1 cellular context compared by ENCODE assay signal in the genomic region with DNA sequence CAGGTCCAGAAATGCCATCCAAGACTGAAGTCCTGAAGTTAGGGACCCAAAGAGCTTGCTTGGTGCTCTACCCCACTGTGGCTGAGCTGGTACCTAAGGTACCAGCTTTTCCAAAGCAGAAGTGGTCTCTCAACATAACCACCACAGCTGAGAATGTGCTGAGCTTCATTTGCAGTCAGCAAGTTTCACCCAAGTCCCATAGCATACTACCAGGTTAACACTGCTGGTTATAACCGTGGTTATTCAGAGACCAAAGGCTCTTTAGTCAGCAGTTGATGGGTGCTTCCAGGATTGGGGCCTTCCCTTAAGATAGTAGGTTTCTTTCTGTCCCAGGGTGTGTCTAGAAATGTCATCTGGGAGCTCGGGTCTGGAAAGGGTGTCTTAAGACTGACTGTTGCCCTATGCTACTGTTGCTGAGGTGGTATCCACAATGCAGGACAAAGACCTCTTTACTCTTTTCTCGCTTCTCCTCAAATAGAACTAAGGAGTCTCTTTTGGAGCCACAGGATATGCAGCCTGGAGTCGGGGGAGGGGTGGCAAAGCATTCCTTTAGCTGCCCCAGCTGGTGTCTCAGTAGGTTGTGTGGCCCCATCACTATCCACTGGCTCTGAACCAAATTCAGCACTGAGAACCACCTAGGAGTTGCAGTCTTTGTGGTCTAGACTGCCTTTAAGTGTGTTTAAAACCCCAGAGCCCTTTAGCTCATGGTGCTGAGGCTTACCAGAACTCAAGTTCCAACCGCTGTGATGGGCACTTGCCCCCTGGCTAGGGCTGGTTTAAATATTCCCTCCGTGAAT.
TF ChIP-seq lines count a peak whose summit lies in the region.

No MANE protein-coding gene starts in this region.

TF ChIP-seq in WTC11, 78 proteins besides CTCF, POLR2A, EP300 and RAD21 (continued from another document):
- TF ChIP-seq, protein P1, sequence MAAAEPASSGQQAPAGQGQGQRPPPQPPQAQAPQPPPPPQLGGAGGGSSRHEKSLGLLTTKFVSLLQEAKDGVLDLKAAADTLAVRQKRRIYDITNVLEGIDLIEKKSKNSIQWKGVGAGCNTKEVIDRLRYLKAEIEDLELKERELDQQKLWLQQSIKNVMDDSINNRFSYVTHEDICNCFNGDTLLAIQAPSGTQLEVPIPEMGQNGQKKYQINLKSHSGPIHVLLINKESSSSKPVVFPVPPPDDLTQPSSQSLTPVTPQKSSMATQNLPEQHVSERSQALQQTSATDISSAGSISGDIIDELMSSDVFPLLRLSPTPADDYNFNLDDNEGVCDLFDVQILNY (CRISPR knock-in tag; IDR thresholded peaks at IDR 0.05): no peak
- TF ChIP-seq FOXJ3 (CRISPR knock-in tag; IDR thresholded peaks at IDR 0.05; ENCODE audit: borderline replicate concordance) (no peak), FOXK1 (CRISPR knock-in tag; IDR thresholded peaks at IDR 0.05) (no peak), GRHL2 (CRISPR knock-in tag; IDR thresholded peaks at IDR 0.05; ENCODE audit: insufficient replicate concordance, severe bottlenecking) (no peak), MXD4 (CRISPR knock-in tag; IDR thresholded peaks at IDR 0.05; ENCODE audit: borderline replicate concordance) (no peak), ZNF671 (CRISPR knock-in tag; IDR thresholded peaks at IDR 0.05) (no peak)
- TF ChIP-seq, protein P2, sequence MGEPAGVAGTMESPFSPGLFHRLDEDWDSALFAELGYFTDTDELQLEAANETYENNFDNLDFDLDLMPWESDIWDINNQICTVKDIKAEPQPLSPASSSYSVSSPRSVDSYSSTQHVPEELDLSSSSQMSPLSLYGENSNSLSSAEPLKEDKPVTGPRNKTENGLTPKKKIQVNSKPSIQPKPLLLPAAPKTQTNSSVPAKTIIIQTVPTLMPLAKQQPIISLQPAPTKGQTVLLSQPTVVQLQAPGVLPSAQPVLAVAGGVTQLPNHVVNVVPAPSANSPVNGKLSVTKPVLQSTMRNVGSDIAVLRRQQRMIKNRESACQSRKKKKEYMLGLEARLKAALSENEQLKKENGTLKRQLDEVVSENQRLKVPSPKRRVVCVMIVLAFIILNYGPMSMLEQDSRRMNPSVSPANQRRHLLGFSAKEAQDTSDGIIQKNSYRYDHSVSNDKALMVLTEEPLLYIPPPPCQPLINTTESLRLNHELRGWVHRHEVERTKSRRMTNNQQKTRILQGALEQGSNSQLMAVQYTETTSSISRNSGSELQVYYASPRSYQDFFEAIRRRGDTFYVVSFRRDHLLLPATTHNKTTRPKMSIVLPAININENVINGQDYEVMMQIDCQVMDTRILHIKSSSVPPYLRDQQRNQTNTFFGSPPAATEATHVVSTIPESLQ (CRISPR knock-in tag; IDR thresholded peaks at IDR 0.05): no peak
- TF ChIP-seq, protein P3, sequence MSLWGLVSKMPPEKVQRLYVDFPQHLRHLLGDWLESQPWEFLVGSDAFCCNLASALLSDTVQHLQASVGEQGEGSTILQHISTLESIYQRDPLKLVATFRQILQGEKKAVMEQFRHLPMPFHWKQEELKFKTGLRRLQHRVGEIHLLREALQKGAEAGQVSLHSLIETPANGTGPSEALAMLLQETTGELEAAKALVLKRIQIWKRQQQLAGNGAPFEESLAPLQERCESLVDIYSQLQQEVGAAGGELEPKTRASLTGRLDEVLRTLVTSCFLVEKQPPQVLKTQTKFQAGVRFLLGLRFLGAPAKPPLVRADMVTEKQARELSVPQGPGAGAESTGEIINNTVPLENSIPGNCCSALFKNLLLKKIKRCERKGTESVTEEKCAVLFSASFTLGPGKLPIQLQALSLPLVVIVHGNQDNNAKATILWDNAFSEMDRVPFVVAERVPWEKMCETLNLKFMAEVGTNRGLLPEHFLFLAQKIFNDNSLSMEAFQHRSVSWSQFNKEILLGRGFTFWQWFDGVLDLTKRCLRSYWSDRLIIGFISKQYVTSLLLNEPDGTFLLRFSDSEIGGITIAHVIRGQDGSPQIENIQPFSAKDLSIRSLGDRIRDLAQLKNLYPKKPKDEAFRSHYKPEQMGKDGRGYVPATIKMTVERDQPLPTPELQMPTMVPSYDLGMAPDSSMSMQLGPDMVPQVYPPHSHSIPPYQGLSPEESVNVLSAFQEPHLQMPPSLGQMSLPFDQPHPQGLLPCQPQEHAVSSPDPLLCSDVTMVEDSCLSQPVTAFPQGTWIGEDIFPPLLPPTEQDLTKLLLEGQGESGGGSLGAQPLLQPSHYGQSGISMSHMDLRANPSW (CRISPR knock-in tag; conservative IDR thresholded peaks at IDR 0.05; ENCODE audit: low read depth): no peak
- TF ChIP-seq, protein P4, sequence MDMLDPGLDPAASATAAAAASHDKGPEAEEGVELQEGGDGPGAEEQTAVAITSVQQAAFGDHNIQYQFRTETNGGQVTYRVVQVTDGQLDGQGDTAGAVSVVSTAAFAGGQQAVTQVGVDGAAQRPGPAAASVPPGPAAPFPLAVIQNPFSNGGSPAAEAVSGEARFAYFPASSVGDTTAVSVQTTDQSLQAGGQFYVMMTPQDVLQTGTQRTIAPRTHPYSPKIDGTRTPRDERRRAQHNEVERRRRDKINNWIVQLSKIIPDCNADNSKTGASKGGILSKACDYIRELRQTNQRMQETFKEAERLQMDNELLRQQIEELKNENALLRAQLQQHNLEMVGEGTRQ (CRISPR knock-in tag; IDR thresholded peaks at IDR 0.05): no peak
